Comparison of ENCODE assay signal across 8 cellular contexts in genomic region chr2:112582314-112582746, GRCh38. TPM values are rescaled to one million over a fixed set of nuclear protein-coding genes. Genes with fewer than 3 reads are reported as not detected.
A peak's percentile ranks its signal among the peaks of the same experiment; 100 is the strongest.
DNase-seq lines count a peak whose midpoint lies in the region; ATAC-seq and TF ChIP-seq lines count a peak whose summit lies in the region.

No MANE protein-coding gene starts in this region.

- H3F3A ChIP-seq in PC-9 (ENCODE audit: insufficient read depth, low read depth): peaks cover 63% of the 10 kb centered on the region

- H3K9me3 Mint-ChIP-seq in activated naive CD8-positive, alpha-beta T cell treated with anti-CD3 and anti-CD28 coated beads, Interleukin-2, amount 50 U/mL, for 24 hours: no peaks in the 10 kb centered on the region
- H3K9me3 Mint-ChIP-seq in immature natural killer cell: no peaks in the 10 kb centered on the region

- intact Hi-C loops in PC-9 (cut with micrococcal nuclease; ENCODE audit: unreplicated experiment): loop anchor here (2.0 to 5.0 kb wide), 4 partner anchors 102 to 695 kb away; no protein-coding TSS in a partner anchor

- H3K4me1 ChIP-seq in PC-9 (replicated peaks; ENCODE audit: insufficient read depth): peaks cover 24% of the 10 kb centered on the region

- no TSS peak for BruUV-seq in PC-9 (replicated peaks; lab: Mats Ljungman, UMichigan)

- POLR2A ChIA-PET in PC-9 (lab: Charles Lee; ENCODE audit: unreplicated experiment): no interaction called here

- no peak overlapping the region for H2AFZ ChIP-seq in PC-9

- no peaks in the 10 kb centered on the region for H3K27me3 Mint-ChIP-seq in activated naive CD8-positive, alpha-beta T cell treated with anti-CD3 and anti-CD28 coated beads, Interleukin-2, amount 50 U/mL, for 24 hours
- H3K27me3 Mint-ChIP-seq in immature natural killer cell (ENCODE audit: low read depth in 3 of 3): peaks cover 0 to 9% (median 6%) of the 10 kb centered on the region in 3 donors

- H3K36me3 Mint-ChIP-seq in activated naive CD8-positive, alpha-beta T cell treated with anti-CD3 and anti-CD28 coated beads, Interleukin-2, amount 50 U/mL, for 24 hours (ENCODE audit: low read depth): peaks cover 23% of the 10 kb centered on the region
- H3K36me3 Mint-ChIP-seq in immature natural killer cell: peaks cover 4 to 7% (median 6%) of the 10 kb centered on the region in 3 donors

- CTCF ChIA-PET in PC-9 (lab: Charles Lee): interaction anchor here (0.7 kb wide), 2 partner anchors 229 to 334 kb away, joined by 7 to 8 read pairs; no protein-coding TSS in a partner anchor

- peaks cover 45% of the 10 kb centered on the region for H3K4me1 Mint-ChIP-seq in activated naive CD8-positive, alpha-beta T cell treated with anti-CD3 and anti-CD28 coated beads, Interleukin-2, amount 50 U/mL, for 24 hours
- peaks cover 33 to 42% of the 10 kb centered on the region in 2 donors for H3K4me1 Mint-ChIP-seq in immature natural killer cell

- peak overlapping the region; percentile 89; the same call in 1 of the 2 replicates for H3K4me2 ChIP-seq in PC-9

- H3K4me3 ChIP-seq in PC-9: peak overlapping the region; percentile 91; the same call in 1 of the 2 replicates

- TF ChIP-seq CTCF in PC-9 (conservative IDR thresholded peaks at IDR 0.05): peak; percentile 78

- H4K20me1 ChIP-seq in PC-9 (ENCODE audit: insufficient read depth): no peaks in the 10 kb centered on the region

- no peaks in the 10 kb centered on the region for H3K9me2 ChIP-seq in PC-9 (ENCODE audit: insufficient read depth)

- peak; percentile 49 for DNase-seq in DMS79 (lab: John Stamatoyannopoulos, UW)
- DNase-seq in KG1 (lab: John Stamatoyannopoulos, UW): peak; percentile 59
- peak; percentile 20 to 45 for DNase-seq in PC-9
- peak; percentile 21 for DNase-seq in activated naive CD8-positive, alpha-beta T cell treated with anti-CD3 and anti-CD28 coated beads, Interleukin-2, amount 50 U/mL, for 24 hours
- DNase-seq in immature natural killer cell: peak; percentile 55 to 66 (median 61)
- peak; percentile 47 for DNase-seq in stimulated activated CD4-positive, alpha-beta T cell treated with anti-CD3 and anti-CD28 coated beads, Interleukin-4, amount 100 ng/mL, for 24 hours

- peak overlapping the region; percentile 51 for H3K4me3 Mint-ChIP-seq in activated naive CD8-positive, alpha-beta T cell treated with anti-CD3 and anti-CD28 coated beads, Interleukin-2, amount 50 U/mL, for 24 hours
- peak overlapping the region in 2 of 5 donors; percentile 10 to 24 for H3K4me3 Mint-ChIP-seq in immature natural killer cell

- peaks cover 24% of the 10 kb centered on the region for H3K79me2 ChIP-seq in PC-9 (ENCODE audit: low read depth)

- H3K27me3 ChIP-seq in PC-9 (ENCODE audit: insufficient read depth, low read depth): no peaks in the 10 kb centered on the region

- no peaks in the 10 kb centered on the region for H3K9me3 ChIP-seq in PC-9 (ENCODE audit: insufficient read depth, low read depth)

- no peaks in the 10 kb centered on the region; the same call in 1 of the 2 replicates for H3K36me3 ChIP-seq in PC-9 (ENCODE audit: low read depth)

- peak; percentile 4 for ATAC-seq in activated naive CD8-positive, alpha-beta T cell treated with anti-CD3 and anti-CD28 coated beads, Interleukin-2, amount 50 U/mL, for 24 hours
- ATAC-seq in GM21390 (IDR thresholded peaks at IDR 0.05; ENCODE audit: unreplicated experiment) (no peak), GM19351 (IDR thresholded peaks at IDR 0.05; ENCODE audit: unreplicated experiment) (no peak)

- H3K27ac Mint-ChIP-seq in activated naive CD8-positive, alpha-beta T cell treated with anti-CD3 and anti-CD28 coated beads, Interleukin-2, amount 50 U/mL, for 24 hours: no peak overlapping the region
- peak overlapping the region; percentile 4 to 97 (median 61) for H3K27ac Mint-ChIP-seq in immature natural killer cell

- peak overlapping the region; percentile 92; the same call in 1 of the 2 replicates for H3K27ac ChIP-seq in PC-9

RNA-seq across cellular contexts. Expression of gene CHCHD5, which starts 2.1 kb away (rescaled TPM):
- total RNA-seq in PC-9 (2021): 38.4 and 64.3 TPM in 2 replicates
- polyA plus RNA-seq in immature natural killer cell: 100 to 1,000 TPM in 1 of 3 donors, 10 to 100 TPM in 2; 65.1 to 109 (median 81.0) TPM

RNA-seq across cellular contexts. Expression of gene POLR1B, which starts 40.1 kb away (rescaled TPM):
- 27.7 and 30.0 TPM in 2 replicates for total RNA-seq in PC-9 (2021)
- polyA plus RNA-seq in immature natural killer cell: 10 to 100 TPM; 12.1 to 21.5 (median 17.1) TPM
